8 cellular contexts compared by ENCODE assay signal in genomic region chr2:9206991-9207640, GRCh38. TPM values are rescaled to one million over a fixed set of nuclear protein-coding genes. Genes with fewer than 3 reads are reported as not detected.
DNase-seq lines count a peak whose midpoint lies in the region; TF ChIP-seq lines count a peak whose summit lies in the region.

No MANE protein-coding gene starts in this region.

- H3K36me3 ChIP-seq in HUES6 (ENCODE audit: control insufficient read depth, insufficient read depth, low read length), result no peaks in the 10 kb centered on the region
- no peaks in the 10 kb centered on the region for H3K36me3 ChIP-seq in smooth muscle cell (ENCODE audit: low read depth)

- H3K4me3 ChIP-seq in HUES6 (ENCODE audit: low read depth, low read length) (peak overlapping the region; percentile 73), iPS-18c (ENCODE audit: insufficient read depth, low read depth, low read length) (peak overlapping the region; percentile 78), smooth muscle cell (peak overlapping the region; percentile 95)

- under 1% methylated on average over 58 of the region's 84 CpGs for WGBS in smooth muscle cell (ENCODE audit: low lambda C conversion rate)

- peaks cover 11% of the 10 kb centered on the region for H3F3A ChIP-seq in smooth muscle cell (ENCODE audit: low read depth)

- H3K9me3 ChIP-seq in HUES6 (ENCODE audit: control insufficient read depth, insufficient read depth, low read depth, low read length) (no peaks in the 10 kb centered on the region), iPS-18c (ENCODE audit: control insufficient read depth, insufficient read depth, low read length) (no peaks in the 10 kb centered on the region), smooth muscle cell (replicated peaks; ENCODE audit: low read depth) (no peaks in the 10 kb centered on the region)

- DNase-seq in stimulated activated CD4-positive, alpha-beta T cell treated with anti-CD3 and anti-CD28 coated beads, Interleukin-12 subunit alpha, Interleukin-12 subunit beta, amount 100 ng/mL, for 4 hours, result peak; percentile 4
- no peak for DNase-seq in stimulated activated CD4-positive, alpha-beta T cell treated with anti-CD3 and anti-CD28 coated beads, Interleukin-2, amount 100 ng/mL, for 48 hours
- peak; percentile 75 for DNase-seq in astrocyte of the hippocampus (ENCODE audit: low read depth, low spot score)
- DNase-seq in smooth muscle cell (lab: John Stamatoyannopoulos, UW; ENCODE audit: unreplicated experiment), result no peak
- DNase-seq in islet precursor cell, result no peak
- no peak for DNase-seq in cerebellum (ENCODE audit: low spot score)

- peak overlapping the region; percentile 95 for H3K4me2 ChIP-seq in smooth muscle cell

- H3K27me3 ChIP-seq in HUES6 (ENCODE audit: control insufficient read depth, insufficient read depth, low read length) (peaks cover 66% of the 10 kb centered on the region), smooth muscle cell (ENCODE audit: low read depth) (no peaks in the 10 kb centered on the region)

- peaks cover 52% of the 10 kb centered on the region for H3K79me2 ChIP-seq in smooth muscle cell (ENCODE audit: low read depth)

- H3K9ac ChIP-seq in HUES6 (ENCODE audit: low read length) (peak overlapping the region; percentile 65), smooth muscle cell (ENCODE audit: low read depth) (peak overlapping the region; percentile 70)

- no peak overlapping the region for H3K27ac ChIP-seq in HUES6 (ENCODE audit: low read depth, low read length)
- H3K27ac ChIP-seq in smooth muscle cell (ENCODE audit: low read depth), result no peak overlapping the region

- peak overlapping the region; percentile 87 for H2AFZ ChIP-seq in smooth muscle cell (ENCODE audit: low read depth)

- H3K4me1 ChIP-seq in HUES6 (ENCODE audit: control insufficient read depth, insufficient read depth, low read length) (peaks cover 15% of the 10 kb centered on the region), smooth muscle cell (ENCODE audit: low read depth) (peaks cover 12% of the 10 kb centered on the region)

- no peak for TF ChIP-seq CTCF in smooth muscle cell (IDR thresholded peaks at IDR 0.05; ENCODE audit: borderline replicate concordance, insufficient read depth, poor library complexity, severe bottlenecking)

- H4K20me1 ChIP-seq in smooth muscle cell (ENCODE audit: low read depth), result peaks cover 39% of the 10 kb centered on the region

RNA-seq across cellular contexts. Expression of gene ASAP2, which starts 0.5 kb away (rescaled TPM):
- total RNA-seq in smooth muscle cell, result 23.1 and 24.1 TPM in 2 replicates
- 8.8 and 14.4 TPM in 2 replicates for polyA plus RNA-seq in smooth muscle cell
- total RNA-seq in cerebellum, result 61.2 TPM

Comparison
In these comparisons a context has a peak if more than half of its experiments do, and no peak if none do; other contexts are left out.
1. DNase-seq: peak in stimulated activated CD4-positive, alpha-beta T cell treated with anti-CD3 and anti-CD28 coated beads, Interleukin-12 subunit alpha, Interleukin-12 subunit beta, amount 100 ng/mL, for 4 hours (single experiment) and astrocyte of the hippocampus (single experiment); none in stimulated activated CD4-positive, alpha-beta T cell treated with anti-CD3 and anti-CD28 coated beads, Interleukin-2, amount 100 ng/mL, for 48 hours (0 of 2), smooth muscle cell (single experiment), islet precursor cell (single experiment) and cerebellum (single experiment).
2. Peak in every context shown above with its lines, with median percentiles within 50 percentile points of each other: H3K4me3 ChIP-seq.